ENCODE assay signal across 22 cellular contexts in genomic region chr15:57875347-57875746, GRCh38.
A peak's percentile ranks its signal among the peaks of the same experiment; 100 is the strongest.
DNase-seq lines count a peak whose midpoint lies in the region; ATAC-seq, FAIRE-seq and TF ChIP-seq lines count a peak whose summit lies in the region.
"Had no signal": no experiment of that assay in that cellular context is flagged by ENCODE, and none has a peak within 500 bp of the region (broad histone marks: within the 10 kb centered on the region; RNA-seq: fewer than 3 reads in every experiment).

No MANE protein-coding gene starts in this region.

- no peak overlapping the region for H3K4me3 ChIP-seq in HEK293 (ENCODE audit: low read depth, low read length)
- no peak overlapping the region for H3K4me3 ChIP-seq in K562
- H3K4me3 ChIP-seq: A549; BLaER1 treated with 17β-estradiol and CSF1 and Interleukin-3, amounts not matched to agents 10 nM and 100 nM had no signal

- no peaks in the 10 kb centered on the region for H3K4me1 Mint-ChIP-seq in activated T-cell treated with anti-CD3 and anti-CD28 coated beads, Interleukin-2, amount 50 U/mL, for 72 hours (ENCODE audit: low read depth)
- H3K4me1 Mint-ChIP-seq: B cell had no signal

- peaks cover 2 to 6% of the 10 kb centered on the region in 2 donors for H3K36me3 Mint-ChIP-seq in activated T-cell treated with anti-CD3 and anti-CD28 coated beads, Interleukin-2, amount 50 U/mL, for 72 hours (ENCODE audit: insufficient read depth in 2 of 2)
- H3K36me3 Mint-ChIP-seq: CD8-positive, alpha-beta T cell had no signal

- in situ Hi-C loops in K562 (cut with MboI), result no loop called here

- H3K27ac Mint-ChIP-seq in activated T-cell treated with anti-CD3 and anti-CD28 coated beads, Interleukin-2, amount 50 U/mL, for 72 hours, result peak overlapping the region; percentile 87
- H3K27ac Mint-ChIP-seq: B cell; CD4-positive, alpha-beta T cell; CD8-positive, alpha-beta T cell had no signal

- no peaks in the 10 kb centered on the region for H3K9me1 ChIP-seq in K562 (ENCODE audit: control insufficient read depth, insufficient read depth, low read length)

- no peak overlapping the region for H2AFZ ChIP-seq in K562 (ENCODE audit: low read depth, low read length)

- CTCF ChIA-PET in HEK293 (lab: Yijun Ruan, JAX) (interaction anchor here (0.6 kb wide), 1 partner anchor 143 kb away, joined by 9 read pairs; no protein-coding TSS in a partner anchor), K562 (lab: Yijun Ruan, JAX; ENCODE audit: low intra/inter-chr PET ratio) (interaction anchor here (0.6 kb wide), 1 partner anchor 10 kb away, joined by 3 read pairs; no protein-coding TSS in a partner anchor)

- no peak for FAIRE-seq in K562 (lab: Jason Lieb, UNC)
- FAIRE-seq: A549, D721Med, G401.6, GM12891, GM19239 had no signal

- no peaks in the 10 kb centered on the region for H3K79me2 ChIP-seq in K562 (ENCODE audit: control insufficient read depth, insufficient read depth, low read length)

- no peak for ATAC-seq in activated T-cell treated with anti-CD3 and anti-CD28 coated beads, Interleukin-2, amount 50 U/mL, for 72 hours (replicated peaks in 1 of 2)
- ATAC-seq in K562, result no peak
- no peak for ATAC-seq in GM21528 (IDR thresholded peaks at IDR 0.05; ENCODE audit: low FRiP score, unreplicated experiment)
- ATAC-seq: A549; CD8-positive, alpha-beta T cell had no signal

- TF ChIP-seq CTCF in HEK293 (tag by site-specific recombination; IDR thresholded peaks at IDR 0.05) (no peak), K562 (IDR thresholded peaks at IDR 0.05 in 2 of 3, conservative IDR thresholded peaks at IDR 0.05 in 1 of 3; ENCODE audit: insufficient read depth in 2 of 3, low read depth in 1 of 3, low read length in 3 of 3) (no peak)

- no peak overlapping the region for H3K4me3 Mint-ChIP-seq in activated T-cell treated with anti-CD3 and anti-CD28 coated beads, Interleukin-2, amount 50 U/mL, for 72 hours
- H3K4me3 Mint-ChIP-seq: B cell; CD4-positive, alpha-beta T cell; CD8-positive, alpha-beta T cell had no signal

- no peak overlapping the region for H3K4me2 ChIP-seq in K562 (ENCODE audit: insufficient read depth, low read length)
- H3K4me2 ChIP-seq: A549; BLaER1 treated with 17β-estradiol and CSF1 and Interleukin-3, amounts not matched to agents 10 nM and 100 nM had no signal

- peaks cover 2 to 6% of the 10 kb centered on the region in 2 experiments; a peak in 2 of 5 replicates for H3K27me3 ChIP-seq in K562 (ENCODE audit: control insufficient read depth in 2 of 2, insufficient read depth in 2 of 2, low read length in 2 of 2)
- H3K27me3 ChIP-seq: BLaER1 treated with 17β-estradiol and CSF1 and Interleukin-3, amounts not matched to agents 10 nM and 100 nM had no signal

- BruUV-seq in K562 (replicated peaks; lab: Mats Ljungman, UMichigan), result no TSS peak

- no peaks in the 10 kb centered on the region for H3K4me1 ChIP-seq in HEK293 (ENCODE audit: control insufficient read depth, insufficient read depth, low read length)
- no peaks in the 10 kb centered on the region for H3K4me1 ChIP-seq in K562 (replicated peaks in 1 of 2; ENCODE audit: control insufficient read depth in 2 of 2, insufficient read depth in 2 of 2, low read length in 2 of 2)
- H3K4me1 ChIP-seq: A549; BLaER1 treated with 17β-estradiol and CSF1 and Interleukin-3, amounts not matched to agents 10 nM and 100 nM; Caco-2 had no signal

- H3K27ac ChIP-seq in HEK293 (ENCODE audit: extremely low read depth, low read depth, low read length) (no peak overlapping the region), K562 (ENCODE audit: extremely low read depth, low read depth, low read length) (no peak overlapping the region)
- H3K27ac ChIP-seq: 22Rv1; A549; BLaER1 treated with 17β-estradiol and CSF1 and Interleukin-3, amounts not matched to agents 10 nM and 100 nM; C4-2B had no signal

- DNase-seq in activated T-cell treated with anti-CD3 and anti-CD28 coated beads, Interleukin-2, amount 50 U/mL, for 72 hours, result no peak
- DNase-seq in activated T-cell treated with anti-CD3 and anti-CD28 coated beads, Interleukin-2, amount 50 U/mL, for 48 hours, result no peak
- no peak for DNase-seq in K562 (ENCODE audit: extremely low read depth in 1 of 4, low spot score in 3 of 4)
- no peak for DNase-seq in SKM-1 treated with dmso at 0.1 percent for 144 hours (lab: John Stamatoyannopoulos, UW; ENCODE audit: unreplicated experiment)
- DNase-seq: AML-193; Caco-2; Calu3; CD4-positive, alpha-beta T cell; CD8-positive, alpha-beta T cell; DMS79 treated with DMSO at 0.1 percent for 48 hours; GF-D8 had no signal

- TF ChIP-seq EP300 in K562 (IDR thresholded peaks at IDR 0.05; ENCODE audit: low read length), result no peak

- intact Hi-C loops in K562 (cut with micrococcal nuclease), result no loop called here

- TF ChIP-seq RAD21 in K562 (CRISPR knock-in tag; conservative IDR thresholded peaks at IDR 0.05 in 1 of 2, IDR thresholded peaks at IDR 0.05 in 1 of 2), result no peak

- H3K9ac ChIP-seq in K562 (ENCODE audit: insufficient read depth in 1 of 2, low read depth in 2 of 2, low read length in 2 of 2), result no peak overlapping the region
- H3K9ac ChIP-seq: BLaER1 treated with 17β-estradiol and CSF1 and Interleukin-3, amounts not matched to agents 10 nM and 100 nM had no signal

- H3K27me3 Mint-ChIP-seq in activated T-cell treated with anti-CD3 and anti-CD28 coated beads, Interleukin-2, amount 50 U/mL, for 72 hours (ENCODE audit: low read depth), result peaks cover 36% of the 10 kb centered on the region

- POLR2A ChIA-PET in HEK293 (lab: Yijun Ruan, JAX) (no interaction called here), K562 (lab: Yijun Ruan, JAX) (interaction anchor here (0.9 kb wide), 1 partner anchor 52 kb away, joined by 3 read pairs; no protein-coding TSS in a partner anchor)

- peaks cover 7 to 8% of the 10 kb centered on the region in 2 donors for H3K9me3 Mint-ChIP-seq in activated T-cell treated with anti-CD3 and anti-CD28 coated beads, Interleukin-2, amount 50 U/mL, for 72 hours

- TF ChIP-seq POLR2A in K562 (conservative IDR thresholded peaks at IDR 0.05), result no peak

- no peaks in the 10 kb centered on the region for H4K20me1 ChIP-seq in K562 (replicated peaks; ENCODE audit: control insufficient read depth, insufficient read depth, low read length)
- H4K20me1 ChIP-seq: BLaER1 treated with 17β-estradiol and CSF1 and Interleukin-3, amounts not matched to agents 10 nM and 100 nM had no signal

- H3K9me3 ChIP-seq in HEK293 (ENCODE audit: control insufficient read depth, insufficient read depth, low read depth, low read length) (no peaks in the 10 kb centered on the region), K562 (replicated peaks; ENCODE audit: control insufficient read depth, insufficient read depth, low read depth, low read length) (no peaks in the 10 kb centered on the region)

- no peaks in the 10 kb centered on the region for H3K36me3 ChIP-seq in HEK293 (ENCODE audit: control insufficient read depth in 2 of 2, insufficient read depth in 1 of 2, low read length in 2 of 2)
- H3K36me3 ChIP-seq in K562 (ENCODE audit: control insufficient read depth, insufficient read depth, low read length), result no peaks in the 10 kb centered on the region
- H3K36me3 ChIP-seq: BLaER1 treated with 17β-estradiol and CSF1 and Interleukin-3, amounts not matched to agents 10 nM and 100 nM had no signal

TF ChIP-seq in HEK293, 187 proteins besides CTCF, POLR2A, EP300 and RAD21:
- TF ChIP-seq ZFP37 (tag by site-specific recombination; IDR thresholded peaks at IDR 0.05), result no peak
- peak; percentile 73 for TF ChIP-seq SETDB1 (IDR thresholded peaks at IDR 0.05; ENCODE audit: insufficient read length, low read length)

TF ChIP-seq in K562, 482 proteins besides CTCF, POLR2A, EP300 and RAD21 (continues in another document):
- TF ChIP-seq PURB (CRISPR knock-in tag; IDR thresholded peaks at IDR 0.05; ENCODE audit: low read depth) (no peak), TBP (optimal IDR thresholded peaks at IDR 0.05; ENCODE audit: low read depth, low read length) (no peak), TEAD1 (CRISPR knock-in tag; IDR thresholded peaks at IDR 0.05) (no peak), FOXK1 (CRISPR knock-in tag; IDR thresholded peaks at IDR 0.05; ENCODE audit: borderline replicate concordance) (no peak), MTA1 (IDR thresholded peaks at IDR 0.05; ENCODE audit: borderline replicate concordance) (no peak), ZNF140 (CRISPR knock-in tag; IDR thresholded peaks at IDR 0.05) (no peak), RBM14 (IDR thresholded peaks at IDR 0.05; ENCODE audit: borderline replicate concordance, insufficient read depth, low read depth, low read length) (no peak), TCF7 (IDR thresholded peaks at IDR 0.05; ENCODE audit: borderline replicate concordance) (no peak), SLC30A9 (CRISPR knock-in tag; IDR thresholded peaks at IDR 0.05) (no peak), PHF20 (IDR thresholded peaks at IDR 0.05; ENCODE audit: partially characterized antibody) (no peak), CEBPB (tag; IDR thresholded peaks at IDR 0.05) (no peak), KLF1 (tag; IDR thresholded peaks at IDR 0.05) (no peak), RBM15 (IDR thresholded peaks at IDR 0.05; ENCODE audit: insufficient read depth, low read length) (no peak), ZNF280A (IDR thresholded peaks at IDR 0.05; ENCODE audit: low read depth, partially characterized antibody) (peak; percentile 71), KDM4B (IDR thresholded peaks at IDR 0.05; ENCODE audit: borderline replicate concordance in 2 of 2, low read depth in 1 of 2) (no peak), HSF4 (CRISPR knock-in tag; IDR thresholded peaks at IDR 0.05; ENCODE audit: borderline replicate concordance) (no peak), SMAD3 (CRISPR knock-in tag; conservative IDR thresholded peaks at IDR 0.05) (no peak)
- TF ChIP-seq, protein P1, sequence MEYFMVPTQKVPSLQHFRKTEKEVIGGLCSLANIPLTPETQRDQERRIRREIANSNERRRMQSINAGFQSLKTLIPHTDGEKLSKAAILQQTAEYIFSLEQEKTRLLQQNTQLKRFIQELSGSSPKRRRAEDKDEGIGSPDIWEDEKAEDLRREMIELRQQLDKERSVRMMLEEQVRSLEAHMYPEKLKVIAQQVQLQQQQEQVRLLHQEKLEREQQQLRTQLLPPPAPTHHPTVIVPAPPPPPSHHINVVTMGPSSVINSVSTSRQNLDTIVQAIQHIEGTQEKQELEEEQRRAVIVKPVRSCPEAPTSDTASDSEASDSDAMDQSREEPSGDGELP (CRISPR knock-in tag; IDR thresholded peaks at IDR 0.05; ENCODE audit: borderline replicate concordance), result no peak
